8 cellular contexts compared by ENCODE assay signal in genomic region chr19:47210689-47211316, GRCh38. TPM values are rescaled to one million over a fixed set of nuclear protein-coding genes. Genes with fewer than 3 reads are reported as not detected.
A peak's percentile ranks its signal among the peaks of the same experiment; 100 is the strongest.
DNase-seq lines count a peak whose midpoint lies in the region; ATAC-seq, FAIRE-seq and TF ChIP-seq lines count a peak whose summit lies in the region.

No MANE protein-coding gene starts in this region.

- POLR2A ChIA-PET in K562 (lab: Yijun Ruan, JAX) = interaction anchor here (0.6 to 10.5 kb wide), 18 partner anchors 8 to 432 kb away, joined by 3 to 171 read pairs (median 4); partner anchors contain the start of genes CCDC9 and SAE1

- H3K27ac ChIP-seq in K562 (ENCODE audit: extremely low read depth, low read depth, low read length) = peak overlapping the region; percentile 77

- in situ Hi-C loops in K562 (cut with MboI) = no loop called here

- no peak overlapping the region for H3K4me3 ChIP-seq in K562

- no peaks in the 10 kb centered on the region for H3K27me3 ChIP-seq in K562 (ENCODE audit: control insufficient read depth in 2 of 2, insufficient read depth in 2 of 2, low read length in 2 of 2)

- DNase-seq in NCI-H1417 (lab: John Stamatoyannopoulos, UW) (peak; percentile 48 to 77 (median 69)), NCI-H1417 treated with DMSO at 0.1 percent for 48 hours (lab: John Stamatoyannopoulos, UW) (no peak), NCI-H1694 treated with DMSO at 0.1 percent for 48 hours (lab: John Stamatoyannopoulos, UW) (peak; percentile 68), K562 (ENCODE audit: extremely low read depth in 1 of 4, low spot score in 3 of 4) (peak; percentile 66 to 90 (median 72)), inferior parietal cortex (ENCODE audit: extremely low spot score) (peak; percentile 92)
- peak; percentile 86 for DNase-seq in stimulated activated CD4-positive, alpha-beta T cell treated with anti-CD3 and anti-CD28 coated beads, Interleukin-15, amount 100 ng/mL, for 24 hours

- H3K79me2 ChIP-seq in K562 (ENCODE audit: control insufficient read depth, insufficient read depth, low read length) = no peaks in the 10 kb centered on the region

- H3K4me2 ChIP-seq in K562 (ENCODE audit: insufficient read depth, low read length) = peak overlapping the region; percentile 36; the same call in 1 of the 2 replicates

- FAIRE-seq in TTC549 (lab: Jason Lieb, UNC) = peak; percentile 52
- FAIRE-seq in K562 (lab: Jason Lieb, UNC) = peak; percentile 93

- peak; percentile 80 to 82 for TF ChIP-seq RAD21 in K562 (CRISPR knock-in tag; conservative IDR thresholded peaks at IDR 0.05 in 1 of 2, IDR thresholded peaks at IDR 0.05 in 1 of 2)

- TF ChIP-seq POLR2A in K562 (conservative IDR thresholded peaks at IDR 0.05) = no peak

- CTCF ChIA-PET in K562 (lab: Yijun Ruan, JAX; ENCODE audit: low intra/inter-chr PET ratio) = interaction anchor here (0.7 to 2.6 kb wide), 3 partner anchors 33 to 46 kb away, joined by 3 to 20 read pairs (median 5); no protein-coding TSS in a partner anchor

- H3K4me1 ChIP-seq in K562 (replicated peaks in 1 of 2; ENCODE audit: control insufficient read depth in 2 of 2, insufficient read depth in 2 of 2, low read length in 2 of 2) = peaks cover 12 to 13% of the 10 kb centered on the region in 2 experiments; a peak in 4 of 5 replicates

- H3K9me1 ChIP-seq in K562 (ENCODE audit: control insufficient read depth, insufficient read depth, low read length) = no peaks in the 10 kb centered on the region

- H4K20me1 ChIP-seq in K562 (replicated peaks; ENCODE audit: control insufficient read depth, insufficient read depth, low read length) = no peaks in the 10 kb centered on the region

- H3K9ac ChIP-seq in K562 (ENCODE audit: insufficient read depth in 1 of 2, low read depth in 2 of 2, low read length in 2 of 2) = peak overlapping the region; percentile 49 to 82

- peaks cover 60% of the 10 kb centered on the region for H3K36me3 ChIP-seq in K562 (ENCODE audit: control insufficient read depth, insufficient read depth, low read length)

- BruUV-seq in K562 (replicated peaks; lab: Mats Ljungman, UMichigan) = no TSS peak

- intact Hi-C loops in K562 (cut with micrococcal nuclease) = loop anchor here (1.0 kb wide), 2 partner anchors 16 to 33 kb away; no protein-coding TSS in a partner anchor

- H2AFZ ChIP-seq in K562 (ENCODE audit: low read depth, low read length) = peak overlapping the region; percentile 64

- ATAC-seq in K562 (peak; percentile 77), HG02678 (IDR thresholded peaks at IDR 0.05; ENCODE audit: unreplicated experiment) (no peak)

- peak; percentile 83 to 92 (median 85) for TF ChIP-seq CTCF in K562 (IDR thresholded peaks at IDR 0.05 in 2 of 3, conservative IDR thresholded peaks at IDR 0.05 in 1 of 3; ENCODE audit: insufficient read depth in 2 of 3, low read depth in 1 of 3, low read length in 3 of 3)

- WGBS in K562 (ENCODE audit: insufficient coverage, low coverage, missing lambda C conversion rate) = 24% methylated on average over 19 of the region's 19 CpGs

- peak; percentile 65 for TF ChIP-seq EP300 in K562 (IDR thresholded peaks at IDR 0.05; ENCODE audit: low read length)

- H3K9me3 ChIP-seq in K562 (replicated peaks; ENCODE audit: control insufficient read depth, insufficient read depth, low read depth, low read length) = no peaks in the 10 kb centered on the region

TF ChIP-seq in K562, 482 proteins besides CTCF, POLR2A, EP300 and RAD21 (continues in another document):
- no peak for TF ChIP-seq SREBF2 (CRISPR knock-in tag; IDR thresholded peaks at IDR 0.05)
- no peak for TF ChIP-seq SIX5 (IDR thresholded peaks at IDR 0.05; ENCODE audit: borderline replicate concordance in 1 of 2, insufficient read depth in 1 of 2, low read depth in 1 of 2, low read length in 2 of 2)
- TF ChIP-seq NFRKB (IDR thresholded peaks at IDR 0.05; ENCODE audit: low read depth) = peak; percentile 81
- TF ChIP-seq SREBF1 (IDR thresholded peaks at IDR 0.05; ENCODE audit: borderline replicate concordance, low read depth, low read length) = no peak
- no peak for TF ChIP-seq SPI1 (IDR thresholded peaks at IDR 0.05; ENCODE audit: borderline replicate concordance, low read depth, low read length)
- TF ChIP-seq DPF2 (IDR thresholded peaks at IDR 0.05) = peak; percentile 38; the same call in 1 of the 2 replicates
- peak; percentile 91 for TF ChIP-seq DMBX1 (CRISPR knock-in tag; IDR thresholded peaks at IDR 0.05; ENCODE audit: borderline replicate concordance)
- TF ChIP-seq ATF1 (CRISPR knock-in tag; IDR thresholded peaks at IDR 0.05) = no peak
- no peak for TF ChIP-seq ATF1 (tag; IDR thresholded peaks at IDR 0.05)
- TF ChIP-seq RFX7 (CRISPR knock-in tag; IDR thresholded peaks at IDR 0.05) = no peak
- peak; percentile 33 for TF ChIP-seq PRDM10 (IDR thresholded peaks at IDR 0.05; ENCODE audit: partially characterized antibody)
- 0 out of 2 replicates have a peak, but pooled peaks have one; percentile 12 for TF ChIP-seq ELF4 (CRISPR knock-in tag; IDR thresholded peaks at IDR 0.05)

RNA-seq across cellular contexts. Expression of gene BBC3, which starts 20.2 kb away (rescaled TPM):
- 13.0 and 34.2 TPM in 2 replicates for total RNA-seq in K562 (2011; cell fraction: chromatin; rRNA removed; ENCODE audit: low replicate concordance)
- 21.8 and 26.8 TPM in 2 replicates for total RNA-seq in K562 (2011; cell fraction: nucleolus; rRNA removed)
- total RNA-seq in K562 (2011; cell fraction: nucleoplasm; rRNA removed) = 20.2 and 20.6 TPM in 2 replicates
- total RNA-seq in K562 (2014; rRNA removed) (25.2 and 26.9 TPM in 2 replicates), K562 (2014; rRNA removed; fragmentation: Illumina TruSeq; extraction: Trizol) (3.5 and 4.1 TPM in 2 replicates), K562 (2015; rRNA removed; fragmentation: Illumina TruSeq; extraction: Trizol) (5.3 and 5.4 TPM in 2 replicates), K562 (2021) (20.3 and 30.7 TPM in 2 replicates)
- polyA plus RNA-seq in K562 (2011; rRNA removed) (4.8 and 4.9 TPM in 2 replicates), K562 (2014; fragmentation: Illumina TruSeq; extraction: Trizol) (2.0 and 11.7 TPM in 2 replicates), K562 (2014; fragmentation: Nextera tagmentation; extraction: Ambion mirVana) (under 1 TPM; 0.15 to 0.32 TPM), K562 (2014; rRNA removed) (21.6 and 22.5 TPM in 2 replicates)
- polyA plus RNA-seq in K562 (2011; cell fraction: cytosol; rRNA removed) = 5.7 and 20.0 TPM in 2 replicates
- polyA plus RNA-seq in K562 (2011; cell fraction: nucleus; rRNA removed) = 8.9 and 16.4 TPM in 2 replicates
- polyA plus RNA-seq in K562 (2012) = 8.9 and 29.3 TPM in 2 replicates
- 1.6 and 2.1 TPM in 2 replicates for polyA minus RNA-seq in K562 (2011; rRNA and poly(A)+ RNA removed)
- 6.3 and 11.0 TPM in 2 replicates for polyA minus RNA-seq in K562 (2011; cell fraction: cytosol; rRNA and poly(A)+ RNA removed)
- 4.8 and 6.2 TPM in 2 replicates for polyA minus RNA-seq in K562 (2011; cell fraction: nucleus; rRNA and poly(A)+ RNA removed)

RNA-seq across cellular contexts. Expression of gene CCDC9, which starts 45.5 kb away (rescaled TPM):
- total RNA-seq in K562 (2011; cell fraction: chromatin; rRNA removed; ENCODE audit: low replicate concordance) = 54.9 and 69.2 TPM in 2 replicates
- 24.3 and 34.5 TPM in 2 replicates for total RNA-seq in K562 (2011; cell fraction: nucleolus; rRNA removed)
- total RNA-seq in K562 (2011; cell fraction: nucleoplasm; rRNA removed) = 42.7 and 46.5 TPM in 2 replicates
- total RNA-seq in K562 (2014; rRNA removed) (21.1 and 22.7 TPM in 2 replicates), K562 (2014; rRNA removed; fragmentation: Illumina TruSeq; extraction: Trizol) (5.5 and 6.5 TPM in 2 replicates), K562 (2015; rRNA removed; fragmentation: Illumina TruSeq; extraction: Trizol) (8.4 and 9.6 TPM in 2 replicates), K562 (2021) (29.3 and 38.6 TPM in 2 replicates)
- polyA plus RNA-seq in K562 (2011; rRNA removed) (4.8 and 5.3 TPM in 2 replicates), K562 (2014; fragmentation: Illumina TruSeq; extraction: Trizol) (19.5 and 21.6 TPM in 2 replicates), K562 (2014; fragmentation: Nextera tagmentation; extraction: Ambion mirVana) (under 1 TPM; 0.23 to 0.57 TPM), K562 (2014; rRNA removed) (27.9 and 31.8 TPM in 2 replicates)
- 4.1 and 6.6 TPM in 2 replicates for polyA plus RNA-seq in K562 (2011; cell fraction: cytosol; rRNA removed)
- 12.1 and 15.2 TPM in 2 replicates for polyA plus RNA-seq in K562 (2011; cell fraction: nucleus; rRNA removed)
- polyA plus RNA-seq in K562 (2012) = 28.4 and 28.6 TPM in 2 replicates
- polyA minus RNA-seq in K562 (2011; rRNA and poly(A)+ RNA removed) = 4.5 and 7.2 TPM in 2 replicates
- 3.7 and 6.4 TPM in 2 replicates for polyA minus RNA-seq in K562 (2011; cell fraction: cytosol; rRNA and poly(A)+ RNA removed)
- polyA minus RNA-seq in K562 (2011; cell fraction: nucleus; rRNA and poly(A)+ RNA removed) = 4.8 and 7.9 TPM in 2 replicates
